In genomic region chr7:100568176-100568935, GRCh38 we compare ENCODE assay signal across 1 cellular context.
TF ChIP-seq lines count a peak whose summit lies in the region.

No MANE protein-coding gene starts in this region.

TF ChIP-seq in HEK293T, 16 proteins besides CTCF, POLR2A, EP300 and RAD21:
- TF ChIP-seq ZNF384 (IDR thresholded peaks at IDR 0.05) (no peak), NFRKB (IDR thresholded peaks at IDR 0.05) (no peak), L3MBTL2 (conservative IDR thresholded peaks at IDR 0.05) (no peak), FOXA1 (IDR thresholded peaks at IDR 0.05) (no peak)
